In the genomic region with DNA sequence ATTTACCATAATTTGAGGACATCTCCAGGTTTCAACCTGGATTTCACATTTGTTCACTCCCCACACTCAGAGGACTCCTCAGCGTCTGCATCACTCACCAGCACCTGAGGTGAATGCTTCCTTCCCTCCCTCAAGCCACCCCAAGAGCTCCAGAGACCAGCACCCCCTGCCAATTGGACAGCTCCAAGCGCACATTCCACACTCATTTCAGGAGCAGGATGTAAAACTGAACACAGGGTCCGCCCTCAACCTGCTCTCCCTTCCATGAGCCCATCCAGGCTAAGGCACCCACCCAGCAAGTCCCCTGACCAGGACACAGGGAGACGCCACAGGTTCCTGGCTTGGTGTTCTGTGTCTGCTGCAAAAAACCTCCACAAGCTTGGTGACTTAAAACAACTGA, we compare ENCODE assay signal across 23 cellular contexts. TPM values are rescaled to one million over a fixed set of nuclear protein-coding genes. Genes with fewer than 3 reads are reported as not detected.
DNase-seq lines count a peak whose midpoint lies in the region; ATAC-seq and TF ChIP-seq lines count a peak whose summit lies in the region.
"Had no signal": no experiment of that assay in that cellular context is flagged by ENCODE, and none has a peak within 500 bp of the region (broad histone marks: within the 10 kb centered on the region; RNA-seq: fewer than 3 reads in every experiment).

No MANE protein-coding gene starts in this region.

- no peak overlapping the region for H2BK12ac ChIP-seq in H9 (ENCODE audit: insufficient read length, low read depth, low read length)
- H2BK12ac ChIP-seq in neuronal stem cell (ENCODE audit: low read length) = no peak overlapping the region

- H3K79me2 ChIP-seq in H9 (ENCODE audit: insufficient read depth, low read length) = no peaks in the 10 kb centered on the region

- DNase-seq in H9 (peak; percentile 64), endothelial cell (ENCODE audit: low spot score) (peak; percentile 39), neuronal stem cell (ENCODE audit: low spot score) (peak; percentile 20), NCI-H82 treated with DMSO at 0.1 percent for 48 hours (lab: John Stamatoyannopoulos, UW; ENCODE audit: unreplicated experiment) (no peak)
- DNase-seq: activated B cell treated with CpG ODN at 0.5 μM for 24 hours; activated CD8-positive, alpha-beta memory T cell treated with anti-CD3 and anti-CD28 coated beads for 24 hours; amniotic stem cell; cerebellar nuclear complex; foreskin keratinocyte; naive thymus-derived CD4-positive, alpha-beta T cell; NCI-H1930; NCI-H446 treated with DMSO at 0.1 percent for 48 hours; posterior cingulate gyrus; Right ventricle myocardium superior; testis had no signal

- H4K8ac ChIP-seq in H9 (replicated peaks; ENCODE audit: insufficient read length, low read depth, low read length) (no peak overlapping the region), neuronal stem cell (ENCODE audit: low read depth, low read length) (no peak overlapping the region)

- H3T11ph ChIP-seq in H9 (ENCODE audit: low read length) = no peak overlapping the region

- no peaks in the 10 kb centered on the region for H4K20me1 ChIP-seq in H9 (ENCODE audit: control insufficient read depth, insufficient read depth, insufficient read length)
- H4K20me1 ChIP-seq: BLaER1 had no signal

- WGBS in H9 (ENCODE audit: extremely low coverage, insufficient read length, low lambda C conversion rate) = no CpG with 5 or more reads among the region's 4 CpGs
- no CpG with 5 or more reads among the region's 4 CpGs for WGBS in neuronal stem cell (ENCODE audit: extremely low coverage in 2 of 2, insufficient read length in 2 of 2, insufficient replicate concordance in 1 of 2), 2 donors

- H3K36me3 Mint-ChIP-seq in H9 (ENCODE audit: insufficient read depth in 1 of 3, low read depth in 3 of 3) = no peaks in the 10 kb centered on the region
- no peaks in the 10 kb centered on the region for H3K36me3 Mint-ChIP-seq in endothelial cell (ENCODE audit: low read depth, unreplicated experiment)
- H3K36me3 Mint-ChIP-seq: naive thymus-derived CD4-positive, alpha-beta T cell had no signal

- H3K4ac ChIP-seq in H9 (ENCODE audit: low read depth, low read length) (no peak overlapping the region), neuronal stem cell (ENCODE audit: low read length) (no peak overlapping the region)

- 0 out of 7 replicates have a peak overlapping the region, but pooled peaks of 1 of the 3 experiments have one; percentile 9 for H3K27ac Mint-ChIP-seq in H9
- no peak overlapping the region for H3K27ac Mint-ChIP-seq in endothelial cell (ENCODE audit: unreplicated experiment)
- H3K27ac Mint-ChIP-seq: activated B cell treated with CpG ODN at 0.5 μM for 24 hours; activated T-helper 2 cell treated with anti-CD3 and anti-CD28 coated beads, Interferon-gamma antibody, Interleukin-2, Interleukin-4, amounts not matched to agents 10 μg/mL and 5 μg/mL and 100 μg/mL, durations not matched to agents 14 hours and 24 hours and 36 hours; naive thymus-derived CD4-positive, alpha-beta T cell; T-helper 1 cell treated with Interleukin-12 subunit alpha and Interleukin-12 subunit beta and Interleukin-4 antibody, amounts not matched to agents 30 μg/mL and 1 μg/mL, for 36 hours had no signal

- H3K79me1 ChIP-seq in H9 (ENCODE audit: insufficient read depth, low read depth, low read length, poor library complexity, severe bottlenecking) = no peaks in the 10 kb centered on the region
- no peaks in the 10 kb centered on the region for H3K79me1 ChIP-seq in neuronal stem cell (ENCODE audit: low read depth, low read length)

- H3K27me3 ChIP-seq in H9 (ENCODE audit: insufficient read depth, low read length) = no peaks in the 10 kb centered on the region
- peaks cover 0 to 39% (median 0%) of the 10 kb centered on the region in 3 experiments for H3K27me3 ChIP-seq in neuronal stem cell (ENCODE audit: control insufficient read depth in 3 of 3, insufficient read depth in 3 of 3, low read depth in 1 of 3, low read length in 3 of 3)
- H3K27me3 ChIP-seq: BLaER1, foreskin keratinocyte, testis had no signal

- H2AFZ ChIP-seq in H9 (ENCODE audit: low read length) = no peak overlapping the region
- H2AFZ ChIP-seq in neuronal stem cell (ENCODE audit: low read length) = no peak overlapping the region

- H3K14ac ChIP-seq in H9 (ENCODE audit: insufficient read depth, low read length) (no peak overlapping the region), neuronal stem cell (ENCODE audit: low read length) (no peak overlapping the region)

- no peaks in the 10 kb centered on the region; a peak in 1 of 5 replicates for H3K9me3 Mint-ChIP-seq in H9
- H3K9me3 Mint-ChIP-seq in endothelial cell (ENCODE audit: unreplicated experiment) = no peaks in the 10 kb centered on the region
- H3K9me3 Mint-ChIP-seq: activated B cell treated with CpG ODN at 0.5 μM for 24 hours; activated T-helper 2 cell treated with anti-CD3 and anti-CD28 coated beads, Interferon-gamma antibody, Interleukin-2, Interleukin-4, amounts not matched to agents 10 μg/mL and 5 μg/mL and 100 μg/mL, durations not matched to agents 14 hours and 24 hours and 36 hours; T-helper 1 cell treated with Interleukin-12 subunit alpha and Interleukin-12 subunit beta and Interleukin-4 antibody, amounts not matched to agents 30 μg/mL and 1 μg/mL, for 36 hours had no signal

- H2BK20ac ChIP-seq in H9 (ENCODE audit: low read depth, low read length, poor library complexity, severe bottlenecking) = no peak overlapping the region

- H3K4me3 ChIP-seq in neuronal stem cell (ENCODE audit: low read length in 2 of 2) = no peak overlapping the region
- H3K4me3 ChIP-seq: BLaER1, smooth muscle cell, testis had no signal

- H2BK120ac ChIP-seq in H9 (ENCODE audit: low read depth, low read length, poor library complexity, severe bottlenecking) = no peak overlapping the region
- H2BK120ac ChIP-seq in neuronal stem cell (ENCODE audit: low read depth, low read length) = no peak overlapping the region

- H2BK5ac ChIP-seq in H9 (ENCODE audit: insufficient read length, low read length) = no peak overlapping the region
- no peak overlapping the region for H2BK5ac ChIP-seq in neuronal stem cell (ENCODE audit: low read length)

- H3K56ac ChIP-seq in H9 (ENCODE audit: insufficient read length, low read depth, low read length) = no peak overlapping the region

- H3K4me2 ChIP-seq in H9 (ENCODE audit: insufficient read depth, insufficient read length, low read length) (no peak overlapping the region), neuronal stem cell (ENCODE audit: insufficient read depth, low read length, poor library complexity, severe bottlenecking) (no peak overlapping the region)
- H3K4me2 ChIP-seq: BLaER1, smooth muscle cell had no signal

- H2BK15ac ChIP-seq in H9 (ENCODE audit: low read depth, low read length) (no peak overlapping the region), neuronal stem cell (ENCODE audit: low read length) (no peak overlapping the region)

- no peaks in the 10 kb centered on the region for H3K4me1 ChIP-seq in H9 (ENCODE audit: insufficient read depth, low read length)
- H3K4me1 ChIP-seq in neuronal stem cell (ENCODE audit: control insufficient read depth in 2 of 2, insufficient read depth in 1 of 2, low read depth in 1 of 2, low read length in 2 of 2) = peaks cover 0 to 6% of the 10 kb centered on the region in 2 donors
- H3K4me1 ChIP-seq: BLaER1, foreskin keratinocyte, testis had no signal

- H3K9me3 ChIP-seq in H9 (ENCODE audit: control insufficient read depth, low read depth, low read length) = no peaks in the 10 kb centered on the region
- H3K9me3 ChIP-seq in neuronal stem cell (replicated peaks in 1 of 2; ENCODE audit: control insufficient read depth in 2 of 2, insufficient read depth in 1 of 2, low read depth in 1 of 2, low read length in 2 of 2) = no peaks in the 10 kb centered on the region
- H3K9me3 ChIP-seq: BLaER1, testis had no signal

- no peak overlapping the region for H2AK5ac ChIP-seq in H9 (ENCODE audit: insufficient read length, low read length)
- no peak overlapping the region for H2AK5ac ChIP-seq in neuronal stem cell (ENCODE audit: low read depth, low read length)

- H4K5ac ChIP-seq in H9 (ENCODE audit: insufficient read length, low read depth, low read length) = no peak overlapping the region

- peaks cover 25 to 26% of the 10 kb centered on the region in 2 experiments for H3K4me1 Mint-ChIP-seq in H9
- H3K4me1 Mint-ChIP-seq in endothelial cell (ENCODE audit: unreplicated experiment) = no peaks in the 10 kb centered on the region
- H3K4me1 Mint-ChIP-seq: activated B cell treated with CpG ODN at 0.5 μM for 24 hours had no signal

- TF ChIP-seq CTCF in H9 (conservative IDR thresholded peaks at IDR 0.05) (no peak), endothelial cell (IDR thresholded peaks at IDR 0.05; ENCODE audit: unreplicated experiment) (no peak)

- H3K9ac ChIP-seq in H9 (ENCODE audit: extremely low read depth, insufficient read length, low read length) (no peak overlapping the region), neuronal stem cell (ENCODE audit: low read depth, low read length, poor library complexity) (no peak overlapping the region)
- H3K9ac ChIP-seq: BLaER1 had no signal

- ATAC-seq in HG02970 (IDR thresholded peaks at IDR 0.05; ENCODE audit: low FRiP score, unreplicated experiment) (no peak), HG02623 (IDR thresholded peaks at IDR 0.05; ENCODE audit: unreplicated experiment) (no peak)
- ATAC-seq: foreskin keratinocyte; naive thymus-derived CD4-positive, alpha-beta T cell had no signal

- no peak overlapping the region for H3K27ac ChIP-seq in H9 (ENCODE audit: insufficient read length, low read depth, low read length)
- H3K27ac ChIP-seq in neuronal stem cell (replicated peaks; ENCODE audit: low read length) = no peak overlapping the region
- H3K27ac ChIP-seq: BLaER1, foreskin keratinocyte, testis had no signal

- H3K4me3 Mint-ChIP-seq in H9 = no peak overlapping the region
- H3K4me3 Mint-ChIP-seq in endothelial cell (ENCODE audit: unreplicated experiment) = no peak overlapping the region
- H3K4me3 Mint-ChIP-seq: activated B cell treated with CpG ODN at 0.5 μM for 24 hours; naive thymus-derived CD4-positive, alpha-beta T cell; T-helper 1 cell treated with Interleukin-12 subunit alpha and Interleukin-12 subunit beta and Interleukin-4 antibody, amounts not matched to agents 30 μg/mL and 1 μg/mL, for 36 hours had no signal

- no peaks in the 10 kb centered on the region for H3K23me2 ChIP-seq in H9 (ENCODE audit: insufficient read length, low read depth, low read length, poor library complexity, severe bottlenecking)

- H3K18ac ChIP-seq in H9 (ENCODE audit: insufficient read length, low read depth, low read length) (no peak overlapping the region), neuronal stem cell (ENCODE audit: low read length) (no peak overlapping the region)

- H3K23ac ChIP-seq in H9 (ENCODE audit: insufficient read length, low read depth, low read length) = no peak overlapping the region
- no peak overlapping the region for H3K23ac ChIP-seq in neuronal stem cell (ENCODE audit: low read depth, low read length, poor library complexity)

- no peak overlapping the region for H4K91ac ChIP-seq in H9 (ENCODE audit: insufficient read length, low read depth, low read length)
- no peak overlapping the region for H4K91ac ChIP-seq in neuronal stem cell (ENCODE audit: low read depth, low read length, poor library complexity)

- H3K36me3 ChIP-seq in neuronal stem cell (replicated peaks in 1 of 2; ENCODE audit: control insufficient read depth in 2 of 2, insufficient read depth in 2 of 2, low read length in 2 of 2) = no peaks in the 10 kb centered on the region
- H3K36me3 ChIP-seq: BLaER1 had no signal

- peaks cover 6% of the 10 kb centered on the region for H3K27me3 Mint-ChIP-seq in H9 (ENCODE audit: low read depth)
- H3K27me3 Mint-ChIP-seq in endothelial cell (ENCODE audit: unreplicated experiment) = no peaks in the 10 kb centered on the region

RNA-seq across cellular contexts. Expression of a gene that starts 3.9 kb away (rescaled TPM):
- total RNA-seq in H9 (2021) (not detected in 2 replicates), endothelial cell (ENCODE audit: unreplicated experiment) (not detected)
- not detected for polyA plus RNA-seq in PFSK-1 (2012; ENCODE audit: insufficient read length, low read depth)
- polyA plus RNA-seq in neuronal stem cell (2013, experiment 1 of 2) = not detected
- not detected for polyA plus RNA-seq in neuronal stem cell (2013, experiment 2 of 2)
- total RNA-seq: activated B cell treated with CpG ODN at 0.5 μM for 24 hours; activated T-helper 2 cell treated with anti-CD3 and anti-CD28 coated beads, Interferon-gamma antibody, Interleukin-2, Interleukin-4, amounts not matched to agents 10 μg/mL and 5 μg/mL and 100 μg/mL, durations not matched to agents 14 hours and 24 hours and 36 hours; foreskin keratinocyte; lower leg skin; naive thymus-derived CD4-positive, alpha-beta T cell; Right ventricle myocardium superior; smooth muscle cell; testis had no signal
- polyA plus RNA-seq: foreskin keratinocyte; naive thymus-derived CD4-positive, alpha-beta T cell; smooth muscle cell had no signal

RNA-seq across cellular contexts. Expression of a gene that starts 14.5 kb away (rescaled TPM):
- total RNA-seq in H9 (2021) (not detected in 2 replicates), endothelial cell (ENCODE audit: unreplicated experiment) (not detected)
- not detected for polyA plus RNA-seq in PFSK-1 (2012; ENCODE audit: insufficient read length, low read depth)
- polyA plus RNA-seq in neuronal stem cell (2013, experiment 1 of 2) = not detected
- not detected for polyA plus RNA-seq in neuronal stem cell (2013, experiment 2 of 2)
- total RNA-seq: activated B cell treated with CpG ODN at 0.5 μM for 24 hours; activated T-helper 2 cell treated with anti-CD3 and anti-CD28 coated beads, Interferon-gamma antibody, Interleukin-2, Interleukin-4, amounts not matched to agents 10 μg/mL and 5 μg/mL and 100 μg/mL, durations not matched to agents 14 hours and 24 hours and 36 hours; foreskin keratinocyte; naive thymus-derived CD4-positive, alpha-beta T cell; Right ventricle myocardium superior; smooth muscle cell; testis had no signal
- polyA plus RNA-seq: foreskin keratinocyte; naive thymus-derived CD4-positive, alpha-beta T cell; smooth muscle cell had no signal

RNA-seq across cellular contexts. Expression of a gene that starts 48.1 kb away (rescaled TPM):
- total RNA-seq in H9 (2021) (not detected in 2 replicates), endothelial cell (ENCODE audit: unreplicated experiment) (not detected)
- polyA plus RNA-seq in PFSK-1 (2012; ENCODE audit: insufficient read length, low read depth) = not detected
- polyA plus RNA-seq in neuronal stem cell (2013, experiment 1 of 2) = not detected
- not detected for polyA plus RNA-seq in neuronal stem cell (2013, experiment 2 of 2)
- total RNA-seq: activated B cell treated with CpG ODN at 0.5 μM for 24 hours; activated T-helper 2 cell treated with anti-CD3 and anti-CD28 coated beads, Interferon-gamma antibody, Interleukin-2, Interleukin-4, amounts not matched to agents 10 μg/mL and 5 μg/mL and 100 μg/mL, durations not matched to agents 14 hours and 24 hours and 36 hours; foreskin keratinocyte; naive thymus-derived CD4-positive, alpha-beta T cell; smooth muscle cell; testis had no signal
- polyA plus RNA-seq: foreskin keratinocyte; naive thymus-derived CD4-positive, alpha-beta T cell; smooth muscle cell had no signal
